ENCODE assay signal across 1 cellular context in the genomic region with DNA sequence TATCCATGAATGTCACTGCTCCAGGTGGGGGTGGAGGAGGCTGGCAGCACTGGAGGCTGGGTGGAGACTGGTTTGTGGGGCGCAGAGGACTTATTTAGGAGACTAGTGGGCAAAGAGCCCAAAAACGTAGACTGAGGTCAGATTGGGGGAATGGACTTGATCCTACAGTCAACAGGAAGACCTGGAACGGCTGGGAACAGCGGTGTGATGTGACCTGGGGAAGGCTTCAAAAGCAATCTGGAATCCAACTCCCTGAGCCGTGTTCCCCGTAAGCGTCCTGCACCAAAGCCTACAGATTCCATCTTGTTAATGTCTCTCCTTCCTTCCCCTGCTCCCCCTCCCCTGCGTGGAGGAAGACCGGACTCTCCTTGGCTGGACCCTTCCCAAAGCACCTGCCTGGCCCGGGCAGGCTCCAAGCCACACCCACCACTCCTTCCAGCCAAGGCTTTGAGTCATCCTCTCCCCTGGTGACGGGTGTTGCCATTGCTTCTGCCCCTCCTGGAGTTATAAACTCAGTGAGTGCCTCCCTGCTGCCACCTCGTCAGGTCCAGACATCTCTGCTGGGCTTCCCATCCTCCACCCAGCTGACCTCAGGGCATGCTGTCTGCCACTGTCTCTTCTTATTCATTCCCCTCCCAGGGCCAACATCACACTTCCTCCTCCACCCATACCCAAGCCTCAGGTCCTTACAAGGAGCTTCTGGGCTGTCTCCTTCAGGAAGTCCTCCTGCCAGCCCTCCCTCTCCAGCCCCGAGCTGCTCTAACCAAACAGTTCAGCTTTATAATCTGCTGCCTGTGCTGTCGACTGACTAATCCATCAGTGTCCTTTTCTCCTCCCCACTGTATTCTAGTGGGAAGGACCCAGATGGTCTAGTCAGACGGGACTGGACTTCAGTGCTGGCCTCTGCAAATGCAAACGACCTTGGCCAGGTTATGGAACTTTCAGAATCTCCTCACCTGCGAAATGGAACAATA.
TF ChIP-seq lines count a peak whose summit lies in the region.

No MANE protein-coding gene starts in this region.

TF ChIP-seq in K562, 482 proteins besides CTCF, POLR2A, EP300 and RAD21 (continues in another document):
- TF ChIP-seq, protein P1, sequence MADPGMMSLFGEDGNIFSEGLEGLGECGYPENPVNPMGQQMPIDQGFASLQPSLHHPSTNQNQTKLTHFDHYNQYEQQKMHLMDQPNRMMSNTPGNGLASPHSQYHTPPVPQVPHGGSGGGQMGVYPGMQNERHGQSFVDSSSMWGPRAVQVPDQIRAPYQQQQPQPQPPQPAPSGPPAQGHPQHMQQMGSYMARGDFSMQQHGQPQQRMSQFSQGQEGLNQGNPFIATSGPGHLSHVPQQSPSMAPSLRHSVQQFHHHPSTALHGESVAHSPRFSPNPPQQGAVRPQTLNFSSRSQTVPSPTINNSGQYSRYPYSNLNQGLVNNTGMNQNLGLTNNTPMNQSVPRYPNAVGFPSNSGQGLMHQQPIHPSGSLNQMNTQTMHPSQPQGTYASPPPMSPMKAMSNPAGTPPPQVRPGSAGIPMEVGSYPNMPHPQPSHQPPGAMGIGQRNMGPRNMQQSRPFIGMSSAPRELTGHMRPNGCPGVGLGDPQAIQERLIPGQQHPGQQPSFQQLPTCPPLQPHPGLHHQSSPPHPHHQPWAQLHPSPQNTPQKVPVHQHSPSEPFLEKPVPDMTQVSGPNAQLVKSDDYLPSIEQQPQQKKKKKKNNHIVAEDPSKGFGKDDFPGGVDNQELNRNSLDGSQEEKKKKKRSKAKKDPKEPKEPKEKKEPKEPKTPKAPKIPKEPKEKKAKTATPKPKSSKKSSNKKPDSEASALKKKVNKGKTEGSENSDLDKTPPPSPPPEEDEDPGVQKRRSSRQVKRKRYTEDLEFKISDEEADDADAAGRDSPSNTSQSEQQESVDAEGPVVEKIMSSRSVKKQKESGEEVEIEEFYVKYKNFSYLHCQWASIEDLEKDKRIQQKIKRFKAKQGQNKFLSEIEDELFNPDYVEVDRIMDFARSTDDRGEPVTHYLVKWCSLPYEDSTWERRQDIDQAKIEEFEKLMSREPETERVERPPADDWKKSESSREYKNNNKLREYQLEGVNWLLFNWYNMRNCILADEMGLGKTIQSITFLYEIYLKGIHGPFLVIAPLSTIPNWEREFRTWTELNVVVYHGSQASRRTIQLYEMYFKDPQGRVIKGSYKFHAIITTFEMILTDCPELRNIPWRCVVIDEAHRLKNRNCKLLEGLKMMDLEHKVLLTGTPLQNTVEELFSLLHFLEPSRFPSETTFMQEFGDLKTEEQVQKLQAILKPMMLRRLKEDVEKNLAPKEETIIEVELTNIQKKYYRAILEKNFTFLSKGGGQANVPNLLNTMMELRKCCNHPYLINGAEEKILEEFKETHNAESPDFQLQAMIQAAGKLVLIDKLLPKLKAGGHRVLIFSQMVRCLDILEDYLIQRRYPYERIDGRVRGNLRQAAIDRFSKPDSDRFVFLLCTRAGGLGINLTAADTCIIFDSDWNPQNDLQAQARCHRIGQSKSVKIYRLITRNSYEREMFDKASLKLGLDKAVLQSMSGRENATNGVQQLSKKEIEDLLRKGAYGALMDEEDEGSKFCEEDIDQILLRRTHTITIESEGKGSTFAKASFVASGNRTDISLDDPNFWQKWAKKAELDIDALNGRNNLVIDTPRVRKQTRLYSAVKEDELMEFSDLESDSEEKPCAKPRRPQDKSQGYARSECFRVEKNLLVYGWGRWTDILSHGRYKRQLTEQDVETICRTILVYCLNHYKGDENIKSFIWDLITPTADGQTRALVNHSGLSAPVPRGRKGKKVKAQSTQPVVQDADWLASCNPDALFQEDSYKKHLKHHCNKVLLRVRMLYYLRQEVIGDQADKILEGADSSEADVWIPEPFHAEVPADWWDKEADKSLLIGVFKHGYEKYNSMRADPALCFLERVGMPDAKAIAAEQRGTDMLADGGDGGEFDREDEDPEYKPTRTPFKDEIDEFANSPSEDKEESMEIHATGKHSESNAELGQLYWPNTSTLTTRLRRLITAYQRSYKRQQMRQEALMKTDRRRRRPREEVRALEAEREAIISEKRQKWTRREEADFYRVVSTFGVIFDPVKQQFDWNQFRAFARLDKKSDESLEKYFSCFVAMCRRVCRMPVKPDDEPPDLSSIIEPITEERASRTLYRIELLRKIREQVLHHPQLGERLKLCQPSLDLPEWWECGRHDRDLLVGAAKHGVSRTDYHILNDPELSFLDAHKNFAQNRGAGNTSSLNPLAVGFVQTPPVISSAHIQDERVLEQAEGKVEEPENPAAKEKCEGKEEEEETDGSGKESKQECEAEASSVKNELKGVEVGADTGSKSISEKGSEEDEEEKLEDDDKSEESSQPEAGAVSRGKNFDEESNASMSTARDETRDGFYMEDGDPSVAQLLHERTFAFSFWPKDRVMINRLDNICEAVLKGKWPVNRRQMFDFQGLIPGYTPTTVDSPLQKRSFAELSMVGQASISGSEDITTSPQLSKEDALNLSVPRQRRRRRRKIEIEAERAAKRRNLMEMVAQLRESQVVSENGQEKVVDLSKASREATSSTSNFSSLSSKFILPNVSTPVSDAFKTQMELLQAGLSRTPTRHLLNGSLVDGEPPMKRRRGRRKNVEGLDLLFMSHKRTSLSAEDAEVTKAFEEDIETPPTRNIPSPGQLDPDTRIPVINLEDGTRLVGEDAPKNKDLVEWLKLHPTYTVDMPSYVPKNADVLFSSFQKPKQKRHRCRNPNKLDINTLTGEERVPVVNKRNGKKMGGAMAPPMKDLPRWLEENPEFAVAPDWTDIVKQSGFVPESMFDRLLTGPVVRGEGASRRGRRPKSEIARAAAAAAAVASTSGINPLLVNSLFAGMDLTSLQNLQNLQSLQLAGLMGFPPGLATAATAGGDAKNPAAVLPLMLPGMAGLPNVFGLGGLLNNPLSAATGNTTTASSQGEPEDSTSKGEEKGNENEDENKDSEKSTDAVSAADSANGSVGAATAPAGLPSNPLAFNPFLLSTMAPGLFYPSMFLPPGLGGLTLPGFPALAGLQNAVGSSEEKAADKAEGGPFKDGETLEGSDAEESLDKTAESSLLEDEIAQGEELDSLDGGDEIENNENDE (IDR thresholded peaks at IDR 0.05; ENCODE audit: low read depth, low read length) = no peak
- no peak for TF ChIP-seq TAF9B (IDR thresholded peaks at IDR 0.05; ENCODE audit: partially characterized antibody)
- no peak for TF ChIP-seq NFIC (IDR thresholded peaks at IDR 0.05)
- TF ChIP-seq RBM15 (IDR thresholded peaks at IDR 0.05; ENCODE audit: insufficient read depth, low read length) = no peak
- TF ChIP-seq GABPA (tag; conservative IDR thresholded peaks at IDR 0.05; ENCODE audit: low read depth) = no peak
- no peak for TF ChIP-seq HCFC1 (IDR thresholded peaks at IDR 0.05; ENCODE audit: low read depth, low read length)
- no peak for TF ChIP-seq ELF4 (CRISPR knock-in tag; IDR thresholded peaks at IDR 0.05)
- TF ChIP-seq HNRNPK (IDR thresholded peaks at IDR 0.05; ENCODE audit: low read depth, low read length, poor library complexity, severe bottlenecking) = no peak
- no peak for TF ChIP-seq SRF (CRISPR knock-in tag; IDR thresholded peaks at IDR 0.05)
- no peak for TF ChIP-seq MYBL2 (IDR thresholded peaks at IDR 0.05; ENCODE audit: low read depth)
- no peak for TF ChIP-seq MYBL2 (CRISPR knock-in tag; IDR thresholded peaks at IDR 0.05; ENCODE audit: borderline replicate concordance)
- no peak for TF ChIP-seq GATAD2A (IDR thresholded peaks at IDR 0.05)
- TF ChIP-seq, protein P2, sequence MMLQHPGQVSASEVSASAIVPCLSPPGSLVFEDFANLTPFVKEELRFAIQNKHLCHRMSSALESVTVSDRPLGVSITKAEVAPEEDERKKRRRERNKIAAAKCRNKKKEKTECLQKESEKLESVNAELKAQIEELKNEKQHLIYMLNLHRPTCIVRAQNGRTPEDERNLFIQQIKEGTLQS (IDR thresholded peaks at IDR 0.05) = peak; percentile 51
- TF ChIP-seq, protein P2 (CRISPR knock-in tag; conservative IDR thresholded peaks at IDR 0.05) = no peak
- peak; percentile 46 for TF ChIP-seq MEIS2 (IDR thresholded peaks at IDR 0.05; ENCODE audit: partially characterized antibody)
- TF ChIP-seq PTRF (tag; IDR thresholded peaks at IDR 0.05) = no peak
- no peak for TF ChIP-seq HBP1 (CRISPR knock-in tag; IDR thresholded peaks at IDR 0.05)
- TF ChIP-seq ATF1 (CRISPR knock-in tag; IDR thresholded peaks at IDR 0.05) = no peak
- no peak for TF ChIP-seq ATF1 (tag; IDR thresholded peaks at IDR 0.05)
- no peak for TF ChIP-seq UBTF (IDR thresholded peaks at IDR 0.05; ENCODE audit: borderline replicate concordance in 1 of 2, low read depth in 2 of 2, low read length in 2 of 2)
- TF ChIP-seq BRCA1 (IDR thresholded peaks at IDR 0.05) = no peak
- no peak for TF ChIP-seq BRCA1 (CRISPR knock-in tag; IDR thresholded peaks at IDR 0.05)
- TF ChIP-seq, protein P3, sequence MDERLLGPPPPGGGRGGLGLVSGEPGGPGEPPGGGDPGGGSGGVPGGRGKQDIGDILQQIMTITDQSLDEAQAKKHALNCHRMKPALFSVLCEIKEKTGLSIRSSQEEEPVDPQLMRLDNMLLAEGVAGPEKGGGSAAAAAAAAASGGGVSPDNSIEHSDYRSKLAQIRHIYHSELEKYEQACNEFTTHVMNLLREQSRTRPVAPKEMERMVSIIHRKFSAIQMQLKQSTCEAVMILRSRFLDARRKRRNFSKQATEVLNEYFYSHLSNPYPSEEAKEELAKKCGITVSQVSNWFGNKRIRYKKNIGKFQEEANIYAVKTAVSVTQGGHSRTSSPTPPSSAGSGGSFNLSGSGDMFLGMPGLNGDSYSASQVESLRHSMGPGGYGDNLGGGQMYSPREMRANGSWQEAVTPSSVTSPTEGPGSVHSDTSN (CRISPR knock-in tag; IDR thresholded peaks at IDR 0.05; ENCODE audit: low read depth) = no peak
- TF ChIP-seq, protein P3 (tag; conservative IDR thresholded peaks at IDR 0.05; ENCODE audit: low read depth) = 0 out of 2 replicates have a peak, but pooled peaks have one; percentile 25
- TF ChIP-seq EZH2 (IDR thresholded peaks at IDR 0.05; ENCODE audit: borderline replicate concordance, low read depth, low read length) = no peak
- no peak for TF ChIP-seq ZNF175 (CRISPR knock-in tag; IDR thresholded peaks at IDR 0.05; ENCODE audit: low read depth)
- no peak for TF ChIP-seq SUPT5H (IDR thresholded peaks at IDR 0.05)
- no peak for TF ChIP-seq WHSC1 (IDR thresholded peaks at IDR 0.05; ENCODE audit: low read length)
- no peak for TF ChIP-seq HES1 (IDR thresholded peaks at IDR 0.05; ENCODE audit: low read depth)
- TF ChIP-seq CTBP1 (IDR thresholded peaks at IDR 0.05; ENCODE audit: borderline replicate concordance) = peak; percentile 50; the same call in 1 of the 2 replicates
- no peak for TF ChIP-seq TOE1 (IDR thresholded peaks at IDR 0.05; ENCODE audit: borderline replicate concordance)
- no peak for TF ChIP-seq TOE1 (CRISPR knock-in tag; IDR thresholded peaks at IDR 0.05; ENCODE audit: borderline replicate concordance, low read depth)
- TF ChIP-seq GMEB1 (CRISPR knock-in tag; IDR thresholded peaks at IDR 0.05) = no peak
- TF ChIP-seq SMARCA4 (IDR thresholded peaks at IDR 0.05) = no peak
- no peak for TF ChIP-seq TSC22D4 (tag; IDR thresholded peaks at IDR 0.05)
- TF ChIP-seq KLF1 (tag; IDR thresholded peaks at IDR 0.05) = no peak
